22 cellular contexts compared by ENCODE assay signal in the genomic region with DNA sequence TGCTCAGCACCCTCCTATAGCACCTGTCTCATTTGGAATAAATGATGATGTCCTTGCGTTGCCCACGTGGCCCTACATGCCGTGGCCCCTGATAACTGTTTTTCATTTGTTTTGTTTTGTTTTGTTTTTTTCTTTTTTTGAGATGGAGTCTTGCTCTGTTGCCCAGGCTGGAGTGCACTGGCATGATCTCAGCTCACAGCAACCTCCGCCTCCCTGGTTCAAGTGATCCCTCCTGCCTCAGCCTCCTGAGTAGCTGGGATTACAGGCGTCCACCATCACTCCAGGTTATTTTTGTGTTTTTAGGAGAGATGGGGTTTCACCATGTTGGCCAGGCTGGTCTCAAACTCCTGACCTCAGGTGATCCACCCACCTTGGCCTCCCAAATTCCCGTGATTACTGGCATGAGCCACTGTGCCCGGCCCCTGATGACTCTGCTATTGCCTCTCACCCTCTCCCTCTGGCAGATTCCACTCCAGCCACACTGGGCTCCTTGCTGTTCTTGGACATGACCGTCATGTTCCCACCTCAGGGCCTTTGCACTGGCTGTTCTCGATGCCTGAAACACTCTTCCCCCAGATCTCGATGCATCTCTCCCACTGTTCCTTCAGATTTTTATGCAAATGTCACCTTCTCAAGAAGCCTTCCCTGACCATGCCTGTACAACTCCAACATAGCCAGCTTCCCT. TPM values are rescaled to one million over a fixed set of nuclear protein-coding genes. Genes with fewer than 3 reads are reported as not detected.
"Had no signal": no experiment of that assay in that cellular context is flagged by ENCODE, and none has a peak within 500 bp of the region (broad histone marks: within the 10 kb centered on the region; RNA-seq: fewer than 3 reads in every experiment).

No MANE protein-coding gene starts in this region.

- DNase-seq: Karpas-422, KG1, MG63, NCI-H1092 treated with DMSO at 0.1 percent for 48 hours, NCI-H1436, NCI-H187, NCI-H2029, NCI-H2081 treated with DMSO at 0.1 percent for 48 hours, NCI-H2171, NCI-H226, NCI-H446, NCI-H510A, NCI-H524 treated with DMSO at 0.1 percent for 48 hours, NCI-H69, NCI-H774, Right ventricle myocardium superior, RPMI8226, SIG-M5 had no signal

- H3K4me1 ChIP-seq: SJSA1 had no signal

- H3K27ac ChIP-seq: SJSA1, SK-N-MC had no signal

- H3K9me3 ChIP-seq: MG63, SJSA1 had no signal

- H3K27me3 ChIP-seq: MG63, SJSA1 had no signal

- H3K4me3 ChIP-seq: MG63, SJSA1, SK-N-MC had no signal

- FAIRE-seq: RCC 7860 had no signal

- H3K36me3 ChIP-seq: MG63, SJSA1 had no signal

RNA-seq across cellular contexts. Expression of gene C5AR2, which starts 7.4 kb away (rescaled TPM):
- total RNA-seq: HT-29, SJSA1 had no signal

RNA-seq across cellular contexts. Expression of gene C5AR1, which starts 29.7 kb away (rescaled TPM):
- total RNA-seq: SJSA1 had no signal
